In genomic region chr1:53326598-53327182, GRCh38 we compare ENCODE assay signal across 8 cellular contexts. TPM values are rescaled to one million over a fixed set of nuclear protein-coding genes. Genes with fewer than 3 reads are reported as not detected.
DNase-seq lines count a peak whose midpoint lies in the region; ATAC-seq and TF ChIP-seq lines count a peak whose summit lies in the region.

No MANE protein-coding gene starts in this region.

- H3K9me3 ChIP-seq in DND-41 (ENCODE audit: insufficient read depth, low read length, severe bottlenecking): no peaks in the 10 kb centered on the region
- H3K9me3 ChIP-seq in SJSA1 (replicated peaks): no peaks in the 10 kb centered on the region
- H3K9me3 ChIP-seq in lung (ENCODE audit: control insufficient read depth in 2 of 2, insufficient read depth in 1 of 2, low read length in 1 of 2): no peaks in the 10 kb centered on the region

- peaks cover 43% of the 10 kb centered on the region for H3K36me3 ChIP-seq in DND-41 (ENCODE audit: insufficient read depth, low read length)
- peaks cover 32% of the 10 kb centered on the region for H3K36me3 ChIP-seq in SJSA1
- no peaks in the 10 kb centered on the region for H3K36me3 ChIP-seq in lung (ENCODE audit: control insufficient read depth in 2 of 2, insufficient read depth in 2 of 2, low read length in 2 of 2)

- H3K4me1 ChIP-seq in DND-41 (ENCODE audit: insufficient read depth, low read length) (peaks cover 41% of the 10 kb centered on the region), SJSA1 (replicated peaks) (peaks cover 26% of the 10 kb centered on the region), lung (ENCODE audit: control insufficient read depth in 2 of 2, insufficient read depth in 2 of 2, low read length in 2 of 2) (peaks cover 0 to 14% of the 10 kb centered on the region in 2 donors)

- H3K27ac ChIP-seq in DND-41 (ENCODE audit: low read length) (peak overlapping the region; percentile 95), SJSA1 (peak overlapping the region; percentile 42), lung (ENCODE audit: low read depth in 1 of 2, low read length in 1 of 2) (peak overlapping the region in 1 of 2 donors; percentile 77), caudate nucleus (ENCODE audit: low read depth, low read length) (no peak overlapping the region)

- H3K79me2 ChIP-seq in DND-41 (ENCODE audit: insufficient read depth, low read length): peaks cover 61% of the 10 kb centered on the region

- no peak for DNase-seq in DND-41
- peak in 1 of 2 experiments; percentile 62 for DNase-seq in SJSA1 (ENCODE audit: low read depth in 1 of 2, low spot score in 2 of 2)
- DNase-seq in central memory CD4-positive, alpha-beta T cell: peak; percentile 12
- peak; percentile 36 for DNase-seq in lung (ENCODE audit: low spot score)
- no peak for DNase-seq in type B pancreatic cell (ENCODE audit: extremely low spot score, unreplicated experiment)
- DNase-seq in caudate nucleus (lab: John Stamatoyannopoulos, UW): no peak

- no peak for TF ChIP-seq CTCF in DND-41 (IDR thresholded peaks at IDR 0.05; ENCODE audit: borderline replicate concordance, extremely low read depth, low read length, poor library complexity, severe bottlenecking)
- no peak for TF ChIP-seq CTCF in lung (IDR thresholded peaks at IDR 0.05; ENCODE audit: control extremely low read depth, extremely low read depth)
- TF ChIP-seq CTCF in type B pancreatic cell (conservative IDR thresholded peaks at IDR 0.05): no peak

- H3K27me3 ChIP-seq in DND-41 (ENCODE audit: insufficient read depth, low read length, poor library complexity) (no peaks in the 10 kb centered on the region), SJSA1 (replicated peaks) (no peaks in the 10 kb centered on the region), lung (ENCODE audit: control insufficient read depth, insufficient read depth) (no peaks in the 10 kb centered on the region)

- peak overlapping the region; percentile 63 for H2AFZ ChIP-seq in DND-41 (ENCODE audit: low read depth, low read length)

- peak overlapping the region; percentile 93 for H3K4me2 ChIP-seq in DND-41 (ENCODE audit: insufficient read depth, low read length)

- H3K4me3 ChIP-seq in DND-41 (ENCODE audit: low read depth in 1 of 2, low read length in 2 of 2): peak overlapping the region; percentile 85 to 94
- H3K4me3 ChIP-seq in SJSA1: peak overlapping the region; percentile 87
- H3K4me3 ChIP-seq in lung: peak overlapping the region; percentile 51

- H3K4me1 Mint-ChIP-seq in type B pancreatic cell (ENCODE audit: unreplicated experiment): peaks cover 13% of the 10 kb centered on the region

- peaks cover 20% of the 10 kb centered on the region for H3K27me3 Mint-ChIP-seq in type B pancreatic cell

- peaks cover 3% of the 10 kb centered on the region for H3K36me3 Mint-ChIP-seq in type B pancreatic cell

- ATAC-seq in DND-41 (ENCODE audit: insufficient read depth, low read depth) (peak; percentile 46), GM19351 (IDR thresholded peaks at IDR 0.05; ENCODE audit: unreplicated experiment) (peak; percentile 24), HG03280 (IDR thresholded peaks at IDR 0.05; ENCODE audit: unreplicated experiment) (peak; percentile 18), lung (ENCODE audit: insufficient read depth, low FRiP score) (peak; percentile 42)

- 0 to 1% methylated on average over 50 to 53 of the region's 53 CpGs for WGBS in lung, 2 donors

- peak overlapping the region; percentile 72 for H3K27ac Mint-ChIP-seq in type B pancreatic cell

- H4K20me1 ChIP-seq in DND-41 (ENCODE audit: insufficient read depth, low read length): peaks cover 41% of the 10 kb centered on the region

- peak overlapping the region; percentile 92 for H3K4me3 Mint-ChIP-seq in type B pancreatic cell

- H3K9me3 Mint-ChIP-seq in type B pancreatic cell: no peaks in the 10 kb centered on the region

- peak overlapping the region; percentile 93 for H3K9ac ChIP-seq in DND-41 (ENCODE audit: low read depth, low read length)

RNA-seq across cellular contexts. Expression of gene LRP8, which starts 1.2 kb away (rescaled TPM):
- total RNA-seq in SJSA1 (2014; rRNA removed; shearing (Covaris generic)): 15.6 and 16.2 TPM in 2 replicates
- total RNA-seq in lung (10 to 100 TPM in 1 of 2 donors, 1 to 10 TPM in 1; 4.5 to 20.0 TPM), type B pancreatic cell (ENCODE audit: low replicate concordance) (7.1 and 16.5 TPM in 2 replicates)
- polyA plus RNA-seq in lung: 10 to 100 TPM in 1 of 2 donors, 1 to 10 TPM in 1; 2.6 to 14.7 TPM

Comparison
In these comparisons a context has a peak if more than half of its experiments do, and no peak if none do; other contexts are left out.
1. DNase-seq: peak in central memory CD4-positive, alpha-beta T cell (single experiment) and lung (single experiment); none in DND-41 (single experiment), type B pancreatic cell (single experiment) and caudate nucleus (0 of 61).
2. Peak in every context shown above with its lines, with median percentiles within 50 percentile points of each other: ATAC-seq and H3K4me3 ChIP-seq.